In the genomic region with DNA sequence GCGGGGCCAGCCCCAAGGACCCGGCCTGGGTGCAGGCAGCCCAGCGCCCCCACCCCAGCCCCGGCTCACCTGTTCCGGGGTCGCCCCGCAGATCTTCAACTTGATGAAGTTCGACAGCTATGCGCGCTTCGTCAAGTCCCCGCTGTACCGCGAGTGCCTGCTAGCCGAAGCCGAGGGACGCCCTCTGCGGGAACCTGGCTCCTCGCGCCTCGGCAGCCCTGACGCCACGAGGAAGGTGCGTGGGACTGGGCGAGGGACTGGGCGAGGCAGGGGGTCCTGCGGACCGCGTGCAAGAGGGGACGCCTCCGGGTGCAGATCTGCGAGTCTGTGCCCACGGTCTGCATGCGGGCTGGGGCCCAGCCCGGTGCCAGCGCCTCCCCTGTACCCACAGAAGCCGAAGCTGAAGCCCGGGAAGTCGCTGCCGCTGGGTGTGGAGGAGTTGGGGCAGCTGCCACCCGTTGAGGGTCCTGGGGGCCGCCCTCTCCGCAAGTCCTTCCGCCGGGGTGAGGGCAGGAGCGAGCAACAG, we compare ENCODE assay signal across 11 cellular contexts. TPM values are rescaled to one million over a fixed set of nuclear protein-coding genes. Genes with fewer than 3 reads are reported as not detected.
DNase-seq lines count a peak whose midpoint lies in the region; TF ChIP-seq lines count a peak whose summit lies in the region.
"Had no signal": no experiment of that assay in that cellular context is flagged by ENCODE, and none has a peak within 500 bp of the region (broad histone marks: within the 10 kb centered on the region; RNA-seq: fewer than 3 reads in every experiment).

No MANE protein-coding gene starts in this region.

- no peak overlapping the region for H3K23ac ChIP-seq in trophoblast cell (ENCODE audit: low read length)

- H4K91ac ChIP-seq in trophoblast cell (ENCODE audit: low read depth, low read length), result no peak overlapping the region

- peaks cover 18% of the 10 kb centered on the region for H3K79me1 ChIP-seq in trophoblast cell (ENCODE audit: low read length)

- intact Hi-C loops in adrenal gland (cut with DNase I), result no loop called here

- H3K27me3 ChIP-seq in AG04450 (ENCODE audit: control insufficient read depth, insufficient read depth, low read length) (no peaks in the 10 kb centered on the region), adrenal gland (no peaks in the 10 kb centered on the region), hepatocyte (no peaks in the 10 kb centered on the region), trophoblast cell (ENCODE audit: insufficient read depth, low read length) (no peaks in the 10 kb centered on the region)

- no peaks in the 10 kb centered on the region for H4K20me1 ChIP-seq in hepatocyte (ENCODE audit: insufficient read depth, poor library complexity, severe bottlenecking)

- CTCF ChIA-PET in AG04450 (lab: Charles Lee), result interaction anchor here (0.6 to 2.1 kb wide), 9 partner anchors 12 to 90 kb away, joined by 3 to 16 read pairs (median 5); a partner anchor contains a TSS

- POLR2A ChIA-PET in AG04450 (lab: Yijun Ruan, JAX), result interaction anchor here (0.6 to 2.1 kb wide), 6 partner anchors 8 to 822 kb away, joined by 3 to 7 read pairs (median 4); a partner anchor contains a TSS

- peaks cover 4% of the 10 kb centered on the region; the same call in 1 of the 2 replicates for H3K9me3 ChIP-seq in AG04450 (ENCODE audit: control insufficient read depth, insufficient read depth, low read length)
- no peaks in the 10 kb centered on the region for H3K9me3 ChIP-seq in adrenal gland (replicated peaks in 1 of 3)
- H3K9me3 ChIP-seq in hepatocyte (ENCODE audit: low read depth), result no peaks in the 10 kb centered on the region
- H3K9me3 ChIP-seq in trophoblast cell (ENCODE audit: insufficient read depth, low read depth, low read length), result no peaks in the 10 kb centered on the region

- no peak overlapping the region for H2BK5ac ChIP-seq in trophoblast cell (ENCODE audit: low read depth, low read length, poor library complexity)

- peak overlapping the region; percentile 34 for H3K18ac ChIP-seq in trophoblast cell (ENCODE audit: low read length)

- H3K4me1 ChIP-seq in adrenal gland (replicated peaks in 1 of 2), result peaks cover 27 to 35% of the 10 kb centered on the region in 2 donors
- peaks cover 28% of the 10 kb centered on the region for H3K4me1 ChIP-seq in hepatocyte (ENCODE audit: insufficient read depth)
- peaks cover 17 to 21% of the 10 kb centered on the region in 2 experiments for H3K4me1 ChIP-seq in trophoblast cell (ENCODE audit: control insufficient read depth in 1 of 2, insufficient read depth in 2 of 2, low read length in 2 of 2)

- no peak overlapping the region for H3K9ac ChIP-seq in trophoblast cell (ENCODE audit: low read length)

- H2AFZ ChIP-seq in hepatocyte (peak overlapping the region; percentile 66), trophoblast cell (ENCODE audit: insufficient read depth, low read length, poor library complexity) (peak overlapping the region; percentile 62)

- peak overlapping the region; percentile 35 for H4K8ac ChIP-seq in trophoblast cell (ENCODE audit: low read depth, low read length)

- no peak overlapping the region for H3K4ac ChIP-seq in trophoblast cell (ENCODE audit: low read depth, low read length)

- H3K14ac ChIP-seq in trophoblast cell (ENCODE audit: low read length), result peak overlapping the region; percentile 5

- TF ChIP-seq POLR2A in adrenal gland (IDR thresholded peaks at IDR 0.05), result no peak

- TF ChIP-seq CTCF in AG04450 (IDR thresholded peaks at IDR 0.05; ENCODE audit: low read depth, low read length) (peak; percentile 23; the same call in 1 of the 2 replicates), adrenal gland (IDR thresholded peaks at IDR 0.05) (no peak), hepatocyte (IDR thresholded peaks at IDR 0.05; ENCODE audit: poor library complexity) (no peak)

- H3K36me3 ChIP-seq in adrenal gland (replicated peaks in 1 of 2) (no peaks in the 10 kb centered on the region), hepatocyte (replicated peaks; ENCODE audit: insufficient read depth, low read depth) (no peaks in the 10 kb centered on the region), trophoblast cell (ENCODE audit: control insufficient read depth in 1 of 2, insufficient read depth in 2 of 2, low read length in 2 of 2) (no peaks in the 10 kb centered on the region)

- peak overlapping the region; percentile 92 for H3K4me2 ChIP-seq in hepatocyte
- H3K4me2 ChIP-seq in trophoblast cell (ENCODE audit: low read length), result peak overlapping the region; percentile 74

- H3K27ac ChIP-seq in AG04450 (ENCODE audit: low read depth, low read length) (no peak overlapping the region), adrenal gland (peak overlapping the region in 4 of 5 donors; percentile 93 to 98 (median 96)), hepatocyte (peak overlapping the region; percentile 8), trophoblast cell (ENCODE audit: low read depth, low read length) (no peak overlapping the region)

- H4K12ac ChIP-seq in trophoblast cell (ENCODE audit: low read depth, low read length), result peak overlapping the region; percentile 1

- no peak overlapping the region for H2BK120ac ChIP-seq in trophoblast cell (ENCODE audit: insufficient read depth, low read length, poor library complexity)

- H3K4me3 ChIP-seq in AG04450 (ENCODE audit: low read depth, low read length) (peak overlapping the region; percentile 58), adrenal gland (peak overlapping the region in 2 of 4 donors; percentile 18 to 49), hepatocyte (no peak overlapping the region), trophoblast cell (ENCODE audit: low read depth, low read length) (peak overlapping the region; percentile 52)

- H3K9me2 ChIP-seq in hepatocyte (replicated peaks; ENCODE audit: insufficient read depth), result no peaks in the 10 kb centered on the region

- no peak for DNase-seq in AG04450 (ENCODE audit: low read depth, low spot score)
- peak in 1 of 7 donors; percentile 41 for DNase-seq in adrenal gland
- DNase-seq in hepatocyte (ENCODE audit: low spot score), result no peak
- no peak for DNase-seq in trophoblast cell
- no peak for DNase-seq in COR-L47 (lab: John Stamatoyannopoulos, UW)
- DNase-seq in NCI-H510A treated with DMSO at 0.1 percent for 48 hours (lab: John Stamatoyannopoulos, UW), result no peak
- DNase-seq in foreskin melanocyte, result no peak
- no peak for DNase-seq in amygdala (lab: John Stamatoyannopoulos, UW)
- DNase-seq: activated CD4-positive, alpha-beta T cell treated with anti-CD3 and anti-CD28 coated beads, Interleukin-2, amount 50 U/mL, for 4 hours; cortex of kidney had no signal

- H3K79me2 ChIP-seq in hepatocyte (peaks cover 5% of the 10 kb centered on the region), trophoblast cell (ENCODE audit: control insufficient read depth, insufficient read depth, low read length, poor library complexity) (peaks cover 10% of the 10 kb centered on the region)

- H2BK12ac ChIP-seq in trophoblast cell (ENCODE audit: low read length), result no peak overlapping the region

- H2AK5ac ChIP-seq in trophoblast cell (ENCODE audit: low read length), result no peak overlapping the region

- WGBS in adrenal gland, 4 donors, result 24 to 80% (median 31%) methylated on average over 4 to 46 of the region's 46 CpGs
- WGBS in hepatocyte (ENCODE audit: low lambda C conversion rate, missing lambda C conversion rate), result 41% methylated on average over 40 of the region's 46 CpGs
- WGBS in trophoblast cell (ENCODE audit: extremely low coverage, insufficient coverage, insufficient read length), result no CpG with 5 or more reads among the region's 46 CpGs

RNA-seq across cellular contexts. Expression of a gene that starts 9.7 kb away (rescaled TPM):
- 2.6 and 4.4 TPM in 2 replicates for polyA plus RNA-seq in AG04450 (2011; rRNA removed)
- 1.4 and 4.7 TPM in 2 replicates for polyA minus RNA-seq in AG04450 (2011; rRNA and poly(A)+ RNA removed)
- 10 to 100 TPM in 6 of 8 donors, 1 to 10 TPM in 2; 4.4 to 36.3 (median 15.5) TPM for total RNA-seq in adrenal gland
- 10 to 100 TPM in 2 of 3 donors, 1 to 10 TPM in 1; 2.3 to 19.8 (median 18.5) TPM for polyA plus RNA-seq in adrenal gland
- total RNA-seq in hepatocyte, result 26.1 and 36.5 TPM in 2 replicates
- 30.7 and 37.0 TPM in 2 replicates for polyA plus RNA-seq in hepatocyte
- 9.9 and 10.1 TPM in 2 replicates for polyA plus RNA-seq in trophoblast cell (2013)

RNA-seq across cellular contexts. Expression of a gene that starts 15.9 kb away (rescaled TPM):
- polyA plus RNA-seq in AG04450 (2011; rRNA removed), result 150 and 212 TPM in 2 replicates
- 183 and 249 TPM in 2 replicates for polyA minus RNA-seq in AG04450 (2011; rRNA and poly(A)+ RNA removed)
- 100 to 1,000 TPM; 109 to 398 (median 164) TPM for total RNA-seq in adrenal gland
- polyA plus RNA-seq in adrenal gland, result 100 to 1,000 TPM in 1 of 3 donors, 10 to 100 TPM in 2; 85.7 to 147 (median 97.4) TPM
- 357 and 366 TPM in 2 replicates for total RNA-seq in hepatocyte
- polyA plus RNA-seq in hepatocyte, result 381 and 391 TPM in 2 replicates
- 339 and 340 TPM in 2 replicates for polyA plus RNA-seq in trophoblast cell (2013)

RNA-seq across cellular contexts. Expression of a gene that starts 16.8 kb away (rescaled TPM):
- polyA plus RNA-seq in AG04450 (2011; rRNA removed), result not detected in 2 replicates
- polyA minus RNA-seq in AG04450 (2011; rRNA and poly(A)+ RNA removed), result not detected in 2 replicates
- total RNA-seq in adrenal gland, result not detected
- polyA plus RNA-seq in adrenal gland, result not detected
- total RNA-seq in hepatocyte, result 0.12 TPM in 1 of 2 replicates, not detected in the other
- 0.33 TPM in 1 of 2 replicates, not detected in the other for polyA plus RNA-seq in hepatocyte
- not detected in 2 replicates for polyA plus RNA-seq in trophoblast cell (2013)

RNA-seq across cellular contexts. Expression of a gene that starts 33.1 kb away (rescaled TPM):
- polyA plus RNA-seq in AG04450 (2011; rRNA removed) (not detected in 2 replicates), adrenal gland (not detected), hepatocyte (not detected in 2 replicates)
- polyA minus RNA-seq in AG04450 (2011; rRNA and poly(A)+ RNA removed), result not detected in 2 replicates
- total RNA-seq in adrenal gland (not detected), hepatocyte (not detected in 2 replicates)
- not detected in 2 replicates for polyA plus RNA-seq in trophoblast cell (2013)
- total RNA-seq: mucosa of gallbladder had no signal

RNA-seq across cellular contexts. Expression of a gene that starts 42.0 kb away (rescaled TPM):
- polyA plus RNA-seq in AG04450 (2011; rRNA removed) (0.35 and 0.48 TPM in 2 replicates), adrenal gland (under 1 TPM in 2 of 3 donors, not detected in 1; 0.47 to 0.80 TPM), hepatocyte (46.6 and 49.8 TPM in 2 replicates)
- polyA minus RNA-seq in AG04450 (2011; rRNA and poly(A)+ RNA removed), result 0.55 TPM in 1 of 2 replicates, not detected in the other
- total RNA-seq in adrenal gland (under 1 TPM in 6 of 8 donors, not detected in 2; 0.11 to 0.69 (median 0.28) TPM), hepatocyte (16.5 and 18.2 TPM in 2 replicates)
- polyA plus RNA-seq in trophoblast cell (2013), result 0.47 and 0.49 TPM in 2 replicates

Comparison
In these comparisons a context has a peak if more than half of its experiments do, and no peak if none do; other contexts are left out.
1. H3K27ac ChIP-seq: peak in adrenal gland (4 of 5) and hepatocyte (single experiment); none in AG04450 (single experiment) and trophoblast cell (single experiment).